In the genomic region with DNA sequence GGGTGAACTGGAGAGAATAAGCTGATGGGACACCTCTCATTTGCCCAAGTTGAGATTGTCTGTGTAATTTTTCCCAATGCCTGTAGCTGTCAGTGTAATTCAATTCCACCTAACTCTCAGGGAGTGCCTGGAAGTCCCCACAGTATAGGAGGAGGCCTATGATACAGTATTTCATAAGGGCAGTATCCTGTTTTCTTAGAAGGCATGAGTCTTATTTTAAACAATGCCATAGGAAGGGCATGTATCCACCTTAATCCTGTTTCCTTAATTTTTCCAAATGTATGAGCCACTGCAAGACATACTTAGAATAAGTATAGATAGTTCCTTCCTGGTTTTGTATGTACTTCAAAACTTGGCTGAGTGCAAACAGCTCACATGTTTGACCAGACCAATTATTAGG, we compare ENCODE assay signal across 25 cellular contexts.
"Had no signal": no experiment of that assay in that cellular context is flagged by ENCODE, and none has a peak within 500 bp of the region (broad histone marks: within the 10 kb centered on the region; RNA-seq: fewer than 3 reads in every experiment).

No MANE protein-coding gene starts in this region.

- H3K36me3 ChIP-seq: colonic mucosa, heart right ventricle, left ventricle myocardium inferior, lower lobe of right lung, ovary, sigmoid colon, stomach, thyroid gland had no signal

- H3K4me3 ChIP-seq: colonic mucosa, heart right ventricle, left ventricle myocardium inferior, lower lobe of right lung, ovary, psoas muscle, sigmoid colon, stomach, thyroid gland had no signal

- DNase-seq: colonic mucosa; effector memory CD4-positive, alpha-beta T cell; glutamatergic neuron; heart right ventricle; hippocampal formation; left cardiac atrium; left ventricle myocardium inferior; lower lobe of right lung; naive thymus-derived CD8-positive, alpha-beta T cell; nephron progenitor cell; nucleus accumbens; ovary; posterior cingulate gyrus; psoas muscle; right cardiac atrium; sigmoid colon; stimulated activated CD4-positive, alpha-beta T cell treated with anti-CD3 and anti-CD28 coated beads, Interleukin-2, amount 100 ng/mL, for 24 hours; stimulated activated CD4-positive, alpha-beta T cell treated with anti-CD3 and anti-CD28 coated beads, Interleukin-4, amount 100 ng/mL, for 24 hours; stimulated activated naive CD4-positive, alpha-beta T cell treated with Interleukin-2 at 50 U/mL for 16 hours; stomach; thyroid gland; trophoblast cell had no signal

- H3K27me3 ChIP-seq: colonic mucosa, heart right ventricle, ovary, sigmoid colon, stomach, thyroid gland had no signal

- H3K9me3 ChIP-seq: colonic mucosa, heart right ventricle, left ventricle myocardium inferior, lower lobe of right lung, ovary, psoas muscle, sigmoid colon, stomach, thyroid gland had no signal

- H3K27ac ChIP-seq: colonic mucosa, heart right ventricle, left ventricle myocardium inferior, lower lobe of right lung, ovary, psoas muscle, sigmoid colon, stomach, thyroid gland had no signal

- H3K4me1 ChIP-seq: colonic mucosa, heart right ventricle, left ventricle myocardium inferior, lower lobe of right lung, psoas muscle, sigmoid colon, stomach, thyroid gland had no signal

- FAIRE-seq: endothelial cell of umbilical vein, islet of Langerhans had no signal

- ATAC-seq: heart right ventricle; left cardiac atrium; lower lobe of right lung; naive thymus-derived CD8-positive, alpha-beta T cell; psoas muscle; right cardiac atrium; stimulated activated effector memory CD8-positive, alpha-beta T cell treated with anti-CD3 and anti-CD28 coated beads, Interleukin-12 subunit alpha, Interleukin-12 subunit beta, amount 100 ng/mL, for 72 hours had no signal
